Comparison of ENCODE assay signal across 8 cellular contexts in genomic region chr2:233867993-233868532, GRCh38.
DNase-seq lines count a peak whose midpoint lies in the region.

Gene MSL3B, minus strand, starts transcription at chr2:233868386.

- H3K4me1 ChIP-seq in iPS-20b (ENCODE audit: insufficient read depth, low read length), result no peaks in the 10 kb centered on the region

- H3K27me3 ChIP-seq in iPS-20b (ENCODE audit: insufficient read depth, low read length), result peaks cover 24% of the 10 kb centered on the region

- peak within 1 kb of the TSS; percentile 61 for H3K27ac ChIP-seq in iPS-20b (ENCODE audit: low read length)

- H3K4me3 ChIP-seq in iPS-20b (ENCODE audit: low read length), result peak within 1 kb of the TSS; percentile 93

- peaks cover 11% of the 10 kb centered on the region for H3K36me3 ChIP-seq in iPS-20b (ENCODE audit: insufficient read depth, low read depth, low read length)

- H3K9ac ChIP-seq in iPS-20b (ENCODE audit: low read depth, low read length), result peak within 1 kb of the TSS; percentile 86; the same call in 1 of the 2 replicates

- DNase-seq in DMS 273 (lab: John Stamatoyannopoulos, UW; ENCODE audit: unreplicated experiment) (peak; percentile 90), DMS 273 treated with DMSO at 0.1 percent for 48 hours (lab: John Stamatoyannopoulos, UW) (no peak), HPDE6-E6E7 (ENCODE audit: extremely low spot score) (peak; percentile 60), T-helper 1 cell (peak; percentile 20 to 66 (median 44)), astrocyte of the hippocampus (ENCODE audit: low read depth, low spot score) (peak; percentile 78), putamen (ENCODE audit: low spot score) (no peak)
- DNase-seq in stimulated activated CD4-positive, alpha-beta T cell treated with anti-CD3 and anti-CD28 coated beads, Interleukin-1b, Interleukin-23, amount 100 ng/mL, for 48 hours, result peak; percentile 43

- peaks cover 4% of the 10 kb centered on the region; the same call in 1 of the 2 replicates for H3K9me3 ChIP-seq in iPS-20b (ENCODE audit: insufficient read depth, low read depth, low read length)

Comparison
In these comparisons a context has a peak if more than half of its experiments do, and no peak if none do; other contexts are left out.
1. DNase-seq: peak in DMS 273 (single experiment), HPDE6-E6E7 (single experiment), T-helper 1 cell (5 of 5), astrocyte of the hippocampus (single experiment) and stimulated activated CD4-positive, alpha-beta T cell treated with anti-CD3 and anti-CD28 coated beads, Interleukin-1b, Interleukin-23, amount 100 ng/mL, for 48 hours (single experiment); none in DMS 273 treated with DMSO at 0.1 percent for 48 hours (single experiment) and putamen (single experiment).